Comparison of ENCODE assay signal across 7 cellular contexts in genomic region chr10:116039604-116040003, GRCh38.
"Had no signal": no experiment of that assay in that cellular context is flagged by ENCODE, and none has a peak within 500 bp of the region (broad histone marks: within the 10 kb centered on the region; RNA-seq: fewer than 3 reads in every experiment).

No MANE protein-coding gene starts in this region.

- H3K9me3 ChIP-seq: HAP-1 had no signal

- H3K4me3 ChIP-seq: GM23248, HAP-1 had no signal

- H3K9ac ChIP-seq: GM23248 had no signal

- H3K27me3 Mint-ChIP-seq: IgD-negative memory B cell had no signal

- H3K4me1 Mint-ChIP-seq: IgD-negative memory B cell had no signal

- H2AFZ ChIP-seq: GM23248 had no signal

- H3K36me3 ChIP-seq: HAP-1 had no signal

- H3K4me1 ChIP-seq: HAP-1 had no signal

- H3K27ac Mint-ChIP-seq: HFFc6, IgD-negative memory B cell had no signal

- H3K4me3 Mint-ChIP-seq: HFFc6, IgD-negative memory B cell had no signal

- H3K9me3 Mint-ChIP-seq: HFFc6 had no signal

- DNase-seq: GM23248, GOT3, H7, HFFc6, KBM-7 had no signal

- H3K36me3 Mint-ChIP-seq: IgD-negative memory B cell had no signal
